16 cellular contexts compared by ENCODE assay signal in genomic region chr10:19588608-19589007, GRCh38.
A peak's percentile ranks its signal among the peaks of the same experiment; 100 is the strongest.
DNase-seq lines count a peak whose midpoint lies in the region; ATAC-seq and TF ChIP-seq lines count a peak whose summit lies in the region.
"Had no signal": no experiment of that assay in that cellular context is flagged by ENCODE, and none has a peak within 500 bp of the region (broad histone marks: within the 10 kb centered on the region; RNA-seq: fewer than 3 reads in every experiment).

No MANE protein-coding gene starts in this region.

- peaks cover 0 to 25% of the 10 kb centered on the region in 2 donors for H3K4me1 ChIP-seq in gastrocnemius medialis

- H3K4me3 ChIP-seq in gastrocnemius medialis: no peak overlapping the region
- H3K4me3 ChIP-seq: GM23248 had no signal

- no peaks in the 10 kb centered on the region for H3K36me3 ChIP-seq in gastrocnemius medialis

- ATAC-seq in gastrocnemius medialis: peak; percentile 95 to 96
- no peak for ATAC-seq in GM18519 (IDR thresholded peaks at IDR 0.05; ENCODE audit: low FRiP score, unreplicated experiment)

- H3K27me3 ChIP-seq in gastrocnemius medialis: no peaks in the 10 kb centered on the region

- H3K27ac ChIP-seq in gastrocnemius medialis: peak overlapping the region; percentile 43 to 73 (median 53)
- H3K27ac ChIP-seq: GM23248 had no signal

- intact Hi-C loops in gastrocnemius medialis (cut with DNase I; ENCODE audit: low total_unique reads): no loop called here

- no peak for TF ChIP-seq CTCF in gastrocnemius medialis (IDR thresholded peaks at IDR 0.05 in 4 of 5, conservative IDR thresholded peaks at IDR 0.05 in 1 of 5)

- in situ Hi-C loops in gastrocnemius medialis (cut with MboI; ENCODE audit: low sequenced_read_pairs in 4 of 4): no loop called here

- no peaks in the 10 kb centered on the region for H3K9me3 ChIP-seq in gastrocnemius medialis

- no peak for TF ChIP-seq POLR2A in gastrocnemius medialis (IDR thresholded peaks at IDR 0.05)

- DNase-seq in fibroblast of gingiva (ENCODE audit: low read depth) (peak; percentile 14), left kidney (ENCODE audit: low read depth, low spot score) (peak; percentile 46), gastrocnemius medialis (peak; percentile 67 to 69), NCI-H187 treated with DMSO at 0.1 percent for 48 hours (lab: John Stamatoyannopoulos, UW) (no peak)
- no peak for DNase-seq in stimulated activated CD4-positive, alpha-beta T cell treated with anti-CD3 and anti-CD28 coated beads, Interleukin-12 subunit alpha, Interleukin-12 subunit beta, amount 100 ng/mL, for 4 hours
- DNase-seq: C1 segment of cervical spinal cord; Calu3; CD4-positive, alpha-beta memory T cell; COR-L47; DMS53; DMS79 treated with DMSO at 0.1 percent for 48 hours; GF-D8; GM23248; H7; HCEC 1CT had no signal

Comparison
In these comparisons a context has a peak if more than half of its experiments do, and no peak if none do; other contexts are left out.
1. DNase-seq: peak in fibroblast of gingiva (single experiment), left kidney (single experiment) and gastrocnemius medialis (2 of 2); none in NCI-H187 treated with DMSO at 0.1 percent for 48 hours (single experiment) and stimulated activated CD4-positive, alpha-beta T cell treated with anti-CD3 and anti-CD28 coated beads, Interleukin-12 subunit alpha, Interleukin-12 subunit beta, amount 100 ng/mL, for 4 hours (single experiment).